Comparison of ENCODE assay signal across 21 cellular contexts in genomic region chr12:52791271-52792184, GRCh38. TPM values are rescaled to one million over a fixed set of nuclear protein-coding genes. Genes with fewer than 3 reads are reported as not detected.
DNase-seq lines count a peak whose midpoint lies in the region; ATAC-seq, FAIRE-seq and TF ChIP-seq lines count a peak whose summit lies in the region.
"Had no signal": no experiment of that assay in that cellular context is flagged by ENCODE, and none has a peak within 500 bp of the region (broad histone marks: within the 10 kb centered on the region; RNA-seq: fewer than 3 reads in every experiment).

No MANE protein-coding gene starts in this region.

- no peak overlapping the region for H3K27ac ChIP-seq in Karpas-422 (ENCODE audit: low read length)

- H3K27me3 ChIP-seq in bronchial epithelial cell (ENCODE audit: control insufficient read depth, insufficient read depth, low read length) (peaks cover 7% of the 10 kb centered on the region), Karpas-422 (ENCODE audit: low read length) (no peaks in the 10 kb centered on the region)

- FAIRE-seq in bronchial epithelial cell (lab: Jason Lieb, UNC), result peak; percentile 23
- FAIRE-seq: G401.6, GM12891 had no signal

- H4K20me1 ChIP-seq in Karpas-422 (ENCODE audit: insufficient read depth, low read depth, low read length), result 0 out of 2 replicates have a peak, but pooled peaks cover 4% of the 10 kb centered on the region

- H3K9me3 Mint-ChIP-seq in stimulated activated naive CD8-positive, alpha-beta T cell treated with anti-CD3 and anti-CD28 coated beads, Interleukin-15, amount 100 ng/mL, for 72 hours, result no peaks in the 10 kb centered on the region
- H3K9me3 Mint-ChIP-seq: CD4-positive, alpha-beta T cell; GM23338 had no signal

- no peak overlapping the region for H3K4me3 Mint-ChIP-seq in stimulated activated naive CD8-positive, alpha-beta T cell treated with anti-CD3 and anti-CD28 coated beads, Interleukin-15, amount 100 ng/mL, for 72 hours
- H3K4me3 Mint-ChIP-seq: B cell; CD4-positive, alpha-beta T cell had no signal

- DNase-seq in stimulated activated naive CD8-positive, alpha-beta T cell treated with anti-CD3 and anti-CD28 coated beads, Interleukin-15, Interleukin-2, amounts not matched to agents 100 U/mL and 50 U/mL, for 24 hours, result no peak
- DNase-seq in stimulated activated naive CD8-positive, alpha-beta T cell treated with anti-CD3 and anti-CD28 coated beads, Interleukin-15, amount 100 ng/mL, for 72 hours, result no peak
- DNase-seq in bronchial epithelial cell (ENCODE audit: low read depth) (no peak), posterior vena cava (ENCODE audit: low spot score) (peak; percentile 71), RKO (ENCODE audit: low spot score) (no peak), SKM-1 treated with dmso at 0.1 percent for 144 hours (lab: John Stamatoyannopoulos, UW; ENCODE audit: unreplicated experiment) (no peak), Karpas-422 (no peak)
- DNase-seq: ACHN; C1 segment of cervical spinal cord; Calu3; CD4-positive, alpha-beta T cell; DMS 273 treated with DMSO at 0.1 percent for 48 hours; DMS79; EL had no signal

- ATAC-seq in stimulated activated naive CD8-positive, alpha-beta T cell treated with anti-CD3 and anti-CD28 coated beads, Interleukin-15, Interleukin-2, amounts not matched to agents 100 U/mL and 50 U/mL, for 24 hours, result peak; percentile 53
- no peak for ATAC-seq in stimulated activated naive CD8-positive, alpha-beta T cell treated with anti-CD3 and anti-CD28 coated beads, Interleukin-15, amount 100 ng/mL, for 72 hours
- ATAC-seq: GM23338 had no signal

- no peak overlapping the region for H3K4me3 ChIP-seq in bronchial epithelial cell (ENCODE audit: low read depth, low read length)
- H3K4me3 ChIP-seq in Karpas-422 (ENCODE audit: low read length), result no peak overlapping the region
- H3K4me3 ChIP-seq: GM23338 had no signal

- no peaks in the 10 kb centered on the region for H3K9me3 ChIP-seq in Karpas-422 (ENCODE audit: low read length)

- H3K79me2 ChIP-seq in Karpas-422 (ENCODE audit: low read length), result no peaks in the 10 kb centered on the region

- H3K9me2 ChIP-seq in Karpas-422 (replicated peaks; ENCODE audit: insufficient read depth, low read length), result no peaks in the 10 kb centered on the region

- H3K4me1 Mint-ChIP-seq in stimulated activated naive CD8-positive, alpha-beta T cell treated with anti-CD3 and anti-CD28 coated beads, Interleukin-15, amount 100 ng/mL, for 72 hours, result peaks cover 49% of the 10 kb centered on the region
- H3K4me1 Mint-ChIP-seq: B cell had no signal

- intact Hi-C loops in posterior vena cava (cut with DNase I), result no loop called here

- H2AFZ ChIP-seq in Karpas-422 (ENCODE audit: low read length), result no peak overlapping the region
- H2AFZ ChIP-seq: GM23338 had no signal

- H3K4me2 ChIP-seq in Karpas-422 (ENCODE audit: low read depth, low read length, poor library complexity, severe bottlenecking), result no peak overlapping the region
- H3K4me2 ChIP-seq: GM23338 had no signal

- H3K36me3 ChIP-seq in bronchial epithelial cell (ENCODE audit: control insufficient read depth, insufficient read depth, low read length), result no peaks in the 10 kb centered on the region
- H3K36me3 ChIP-seq in Karpas-422 (ENCODE audit: insufficient read depth, low read length), result no peaks in the 10 kb centered on the region

- H3K27ac Mint-ChIP-seq in stimulated activated naive CD8-positive, alpha-beta T cell treated with anti-CD3 and anti-CD28 coated beads, Interleukin-15, amount 100 ng/mL, for 72 hours, result no peak overlapping the region
- H3K27ac Mint-ChIP-seq: B cell; CD4-positive, alpha-beta T cell; GM23338 had no signal

- H3K4me1 ChIP-seq in Karpas-422 (ENCODE audit: low read length), result peaks cover 5% of the 10 kb centered on the region

- peaks cover 35% of the 10 kb centered on the region for H3K27me3 Mint-ChIP-seq in stimulated activated naive CD8-positive, alpha-beta T cell treated with anti-CD3 and anti-CD28 coated beads, Interleukin-15, amount 100 ng/mL, for 72 hours

- TF ChIP-seq CTCF in bronchial epithelial cell (IDR thresholded peaks at IDR 0.05; ENCODE audit: insufficient read depth, low read length, severe bottlenecking), result no peak

- no peak overlapping the region for H3K9ac ChIP-seq in Karpas-422 (ENCODE audit: low read length)

RNA-seq across cellular contexts. Expression of gene KRT3, which starts 4.4 kb away (rescaled TPM):
- total RNA-seq in bronchial epithelial cell (under 0.01 and 0.13 TPM in 2 replicates), posterior vena cava (not detected)
- total RNA-seq in Karpas-422 (2014; rRNA removed; shearing (Covaris generic); ENCODE audit: low replicate concordance), result not detected in 2 replicates
- total RNA-seq: A172; B cell; Calu3; CD4-positive, alpha-beta T cell; GM23338; H7 had no signal

RNA-seq across cellular contexts. Expression of gene KRT76, which starts 14.4 kb away (rescaled TPM):
- total RNA-seq in bronchial epithelial cell (not detected in 2 replicates), posterior vena cava (not detected)
- total RNA-seq in Karpas-422 (2014; rRNA removed; shearing (Covaris generic); ENCODE audit: low replicate concordance), result not detected in 2 replicates
- total RNA-seq: A172; B cell; Calu3; CD4-positive, alpha-beta T cell; GM23338; H7; HT1080 had no signal

RNA-seq across cellular contexts. Expression of gene KRT4, which starts 22.4 kb away (rescaled TPM):
- total RNA-seq in bronchial epithelial cell (66.6 and 171 TPM in 2 replicates), posterior vena cava (not detected)
- not detected in 2 replicates for total RNA-seq in Karpas-422 (2014; rRNA removed; shearing (Covaris generic); ENCODE audit: low replicate concordance)
- total RNA-seq: A172; B cell; Calu3; CD4-positive, alpha-beta T cell; GM23338; H7; HT1080 had no signal

RNA-seq across cellular contexts. Expression of gene KRT79, which starts 42.6 kb away (rescaled TPM):
- total RNA-seq in bronchial epithelial cell (under 0.01 and 0.26 TPM in 2 replicates), posterior vena cava (not detected)
- not detected in 2 replicates for total RNA-seq in Karpas-422 (2014; rRNA removed; shearing (Covaris generic); ENCODE audit: low replicate concordance)
- total RNA-seq: B cell; Calu3; CD4-positive, alpha-beta T cell; H7 had no signal

RNA-seq across cellular contexts. Expression of gene KRT78, which starts 57.3 kb away (rescaled TPM):
- total RNA-seq in bronchial epithelial cell (5.3 and 17.0 TPM in 2 replicates), posterior vena cava (not detected)
- total RNA-seq in Karpas-422 (2014; rRNA removed; shearing (Covaris generic); ENCODE audit: low replicate concordance), result not detected in 2 replicates
- total RNA-seq: A172; B cell; CD4-positive, alpha-beta T cell; GM23338; H7; HT1080 had no signal

Comparison
In these comparisons a context has a peak if more than half of its experiments do, and no peak if none do; other contexts are left out.
1. RNA of gene KRT4, which starts 22.4 kb away (total RNA-seq): 66.6 to 171 TPM in bronchial epithelial cell; not detected in posterior vena cava and not detected in Karpas-422; every median in the first group is over 10 times any median in the second.